In the genomic region with DNA sequence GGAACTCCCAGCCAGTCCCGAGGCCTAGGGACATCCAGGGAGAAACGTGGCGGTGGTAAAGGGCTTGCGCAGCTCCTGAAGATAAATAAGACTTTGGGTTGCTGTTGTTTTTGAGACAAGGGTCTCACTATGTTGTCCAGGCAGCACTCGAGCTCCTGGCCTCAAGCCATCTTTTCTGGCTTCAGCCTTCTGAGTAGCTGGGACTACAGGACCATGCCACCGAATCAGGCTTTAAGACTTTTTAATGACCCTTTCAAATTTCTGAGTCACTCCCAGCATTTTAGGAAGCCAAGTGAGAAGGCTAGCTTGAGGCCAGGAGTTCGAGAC, we compare ENCODE assay signal across 8 cellular contexts. TPM values are rescaled to one million over a fixed set of nuclear protein-coding genes. Genes with fewer than 3 reads are reported as not detected.
DNase-seq lines count a peak whose midpoint lies in the region; ATAC-seq and TF ChIP-seq lines count a peak whose summit lies in the region.

No MANE protein-coding gene starts in this region.

- H3K27ac ChIP-seq in RWPE1 (peak overlapping the region; percentile 96), esophagus squamous epithelium (peak overlapping the region; percentile 91 to 99 (median 98))

- peak overlapping the region; percentile 75 to 96 (median 92) for H3K4me3 ChIP-seq in esophagus squamous epithelium

- H3K9me3 Mint-ChIP-seq in progenitor cell of endocrine pancreas (ENCODE audit: low read depth) = no peaks in the 10 kb centered on the region

- no peaks in the 10 kb centered on the region for H3K27me3 Mint-ChIP-seq in progenitor cell of endocrine pancreas

- DNase-seq in EH (ENCODE audit: low read depth) (peak; percentile 44), RWPE1 (ENCODE audit: low spot score) (no peak), esophagus squamous epithelium (lab: John Stamatoyannopoulos, UW) (no peak), progenitor cell of endocrine pancreas (ENCODE audit: low spot score, unreplicated experiment) (no peak), NCI-H2029 treated with DMSO at 0.1 percent for 48 hours (lab: John Stamatoyannopoulos, UW) (no peak), NCI-H345 (lab: John Stamatoyannopoulos, UW) (no peak), T1000 (lab: John Stamatoyannopoulos, UW) (no peak)

- CTCF ChIA-PET in RWPE1 (lab: Yijun Ruan, JAX) = interaction anchor here (0.7 kb wide), 2 partner anchors 77 to 94 kb away, joined by 5 read pairs; no protein-coding TSS in a partner anchor

- H3K9me3 ChIP-seq in esophagus squamous epithelium = no peaks in the 10 kb centered on the region

- intact Hi-C loops in esophagus squamous epithelium (cut with DNase I) = no loop called here

- H3K4me1 Mint-ChIP-seq in progenitor cell of endocrine pancreas (ENCODE audit: low read depth) = no peaks in the 10 kb centered on the region

- no peaks in the 10 kb centered on the region for H3K36me3 Mint-ChIP-seq in progenitor cell of endocrine pancreas (ENCODE audit: insufficient read depth)

- TF ChIP-seq POLR2A in esophagus squamous epithelium (IDR thresholded peaks at IDR 0.05) (no peak), GM18505 (IDR thresholded peaks at IDR 0.05; ENCODE audit: borderline replicate concordance, extremely low read depth, insufficient read depth, insufficient read length) (no peak)

- H3K27me3 ChIP-seq in esophagus squamous epithelium = no peaks in the 10 kb centered on the region

- peak overlapping the region; percentile 99 for H3K27ac Mint-ChIP-seq in progenitor cell of endocrine pancreas

- peaks cover 4 to 19% (median 4%) of the 10 kb centered on the region in 3 donors for H3K4me1 ChIP-seq in esophagus squamous epithelium

- H3K36me3 ChIP-seq in esophagus squamous epithelium = no peaks in the 10 kb centered on the region

- WGBS in esophagus squamous epithelium, 2 donors = 44 to 50% methylated on average over 7 of the region's 7 CpGs

- peak overlapping the region; percentile 95 for H3K4me3 Mint-ChIP-seq in progenitor cell of endocrine pancreas (ENCODE audit: low read depth)

- ATAC-seq in GM18505 (IDR thresholded peaks at IDR 0.05; ENCODE audit: unreplicated experiment) = no peak

- TF ChIP-seq CTCF in RWPE1 (conservative IDR thresholded peaks at IDR 0.05; ENCODE audit: low read depth) (no peak), esophagus squamous epithelium (IDR thresholded peaks at IDR 0.05) (no peak), progenitor cell of endocrine pancreas (IDR thresholded peaks at IDR 0.05; ENCODE audit: unreplicated experiment) (no peak)

- POLR2A ChIA-PET in RWPE1 (lab: Yijun Ruan, JAX; ENCODE audit: low non-redundant PET) = interaction anchor here (0.6 to 0.9 kb wide), 2 partner anchors 64 to 66 kb away, joined by 4 to 10 read pairs; no protein-coding TSS in a partner anchor

RNA-seq across cellular contexts. Expression of gene GNE, which starts 0.7 kb away (rescaled TPM):
- total RNA-seq in esophagus squamous epithelium = 10 to 100 TPM; 11.9 to 28.9 (median 16.7) TPM
- total RNA-seq in progenitor cell of endocrine pancreas = 9.9 and 12.3 TPM in 2 replicates
